In genomic region chr17:75147878-75148546, GRCh38 we compare ENCODE assay signal across 14 cellular contexts. TPM values are rescaled to one million over a fixed set of nuclear protein-coding genes. Genes with fewer than 3 reads are reported as not detected.
DNase-seq lines count a peak whose midpoint lies in the region; ATAC-seq and TF ChIP-seq lines count a peak whose summit lies in the region.
"Had no signal": no experiment of that assay in that cellular context is flagged by ENCODE, and none has a peak within 500 bp of the region (broad histone marks: within the 10 kb centered on the region; RNA-seq: fewer than 3 reads in every experiment).

No MANE protein-coding gene starts in this region.

- WGBS in endodermal cell (ENCODE audit: insufficient coverage in 1 of 2, insufficient read length in 1 of 2), 2 experiments, result 94 to 96% methylated on average over 6 of the region's 6 CpGs

- H3K9ac ChIP-seq in endodermal cell (ENCODE audit: extremely low read depth, low read length, poor library complexity, severe bottlenecking), result no peak overlapping the region

- no peak for DNase-seq in T-helper 2 cell treated with Interferon-gamma antibody and Interleukin-4, amounts not matched to agents 5 μg/mL and 100 μg/mL, for 36 hours (ENCODE audit: low spot score)
- DNase-seq in T-helper 2 cell (no peak), MV-4-11 (lab: John Stamatoyannopoulos, UW) (peak; percentile 64), endodermal cell (no peak), renal cortical epithelial cell (ENCODE audit: low read depth) (peak; percentile 77), NCI-H446 (lab: John Stamatoyannopoulos, UW) (no peak)
- no peak for DNase-seq in stimulated activated CD4-positive, alpha-beta T cell treated with anti-CD3 and anti-CD28 coated beads, Interleukin-2, amount 100 ng/mL, for 24 hours
- DNase-seq: caudate nucleus, DMS 273 treated with DMSO at 0.1 percent for 48 hours, naive B cell, substantia nigra had no signal

- peaks cover 25% of the 10 kb centered on the region for H3K4me1 Mint-ChIP-seq in T-helper 2 cell treated with Interferon-gamma antibody and Interleukin-4, amounts not matched to agents 5 μg/mL and 100 μg/mL, for 36 hours (ENCODE audit: low read depth)
- peaks cover 13% of the 10 kb centered on the region for H3K4me1 Mint-ChIP-seq in endodermal cell

- no peaks in the 10 kb centered on the region for H3K9me3 Mint-ChIP-seq in T-helper 2 cell treated with Interferon-gamma antibody and Interleukin-4, amounts not matched to agents 5 μg/mL and 100 μg/mL, for 36 hours
- no peaks in the 10 kb centered on the region for H3K9me3 Mint-ChIP-seq in endodermal cell
- H3K9me3 Mint-ChIP-seq: naive B cell, WTC11 had no signal

- H3K27me3 Mint-ChIP-seq in T-helper 2 cell treated with Interferon-gamma antibody and Interleukin-4, amounts not matched to agents 5 μg/mL and 100 μg/mL, for 36 hours (ENCODE audit: low read depth), result no peaks in the 10 kb centered on the region
- H3K27me3 Mint-ChIP-seq in endodermal cell (ENCODE audit: insufficient read depth), result no peaks in the 10 kb centered on the region
- H3K27me3 Mint-ChIP-seq: naive B cell had no signal

- H3K36me3 ChIP-seq in endodermal cell (ENCODE audit: control insufficient read depth, insufficient read depth, low read length), result peaks cover 65% of the 10 kb centered on the region

- H3K9me3 ChIP-seq in endodermal cell (ENCODE audit: control insufficient read depth, low read length), result no peaks in the 10 kb centered on the region

- H3K36me3 Mint-ChIP-seq in T-helper 2 cell treated with Interferon-gamma antibody and Interleukin-4, amounts not matched to agents 5 μg/mL and 100 μg/mL, for 36 hours (ENCODE audit: low read depth), result peaks cover 51% of the 10 kb centered on the region
- H3K36me3 Mint-ChIP-seq in endodermal cell (ENCODE audit: low read depth), result peaks cover 56% of the 10 kb centered on the region

- no peaks in the 10 kb centered on the region for H3K27me3 ChIP-seq in endodermal cell (ENCODE audit: control insufficient read depth, insufficient read depth, low read length, poor library complexity, severe bottlenecking)

- H3K27ac Mint-ChIP-seq in T-helper 2 cell treated with Interferon-gamma antibody and Interleukin-4, amounts not matched to agents 5 μg/mL and 100 μg/mL, for 36 hours, result peak overlapping the region; percentile 36
- peak overlapping the region; percentile 45 for H3K27ac Mint-ChIP-seq in endodermal cell

- no peak overlapping the region for H3K4me3 Mint-ChIP-seq in T-helper 2 cell treated with Interferon-gamma antibody and Interleukin-4, amounts not matched to agents 5 μg/mL and 100 μg/mL, for 36 hours
- no peak overlapping the region for H3K4me3 Mint-ChIP-seq in endodermal cell
- H3K4me3 Mint-ChIP-seq: naive B cell, WTC11 had no signal

- ATAC-seq in HG03432 (IDR thresholded peaks at IDR 0.05; ENCODE audit: unreplicated experiment), result no peak
- ATAC-seq: WTC11 had no signal

- no peak overlapping the region for H3K4me3 ChIP-seq in endodermal cell (ENCODE audit: low read length)
- H3K4me3 ChIP-seq: SK-N-MC had no signal

- H3K4me1 ChIP-seq in endodermal cell (ENCODE audit: control insufficient read depth, insufficient read depth, low read length), result no peaks in the 10 kb centered on the region

- no peak overlapping the region for H3K27ac ChIP-seq in endodermal cell (ENCODE audit: low read depth, low read length)
- H3K27ac ChIP-seq: SK-N-MC had no signal

- TF ChIP-seq CTCF in endodermal cell (conservative IDR thresholded peaks at IDR 0.05), result no peak

RNA-seq across cellular contexts. Expression of gene JPT1, which starts 6.3 kb away (rescaled TPM):
- 100 to 1,000 TPM; 148 to 156 TPM for total RNA-seq in endodermal cell
- polyA plus RNA-seq in endodermal cell (2013, experiment 1 of 2), result 352 TPM
- 339 TPM for polyA plus RNA-seq in endodermal cell (2013, experiment 2 of 2)
- 171 and 366 TPM in 2 replicates for total RNA-seq in renal cortical epithelial cell

RNA-seq across cellular contexts. Expression of gene NT5C, which starts 16.5 kb away (rescaled TPM):
- total RNA-seq in endodermal cell (10 to 100 TPM; 69.1 to 80.3 TPM), renal cortical epithelial cell (22.9 and 77.3 TPM in 2 replicates)
- polyA plus RNA-seq in endodermal cell (2013, experiment 1 of 2), result 71.1 TPM
- 57.0 TPM for polyA plus RNA-seq in endodermal cell (2013, experiment 2 of 2)

RNA-seq across cellular contexts. Expression of gene SUMO2, which starts 34.7 kb away (rescaled TPM):
- total RNA-seq in endodermal cell (100 to 1,000 TPM; 586 to 714 TPM), renal cortical epithelial cell (96.6 and 151 TPM in 2 replicates)
- polyA plus RNA-seq in endodermal cell (2013, experiment 1 of 2), result 640 TPM
- 584 TPM for polyA plus RNA-seq in endodermal cell (2013, experiment 2 of 2)

RNA-seq across cellular contexts. Expression of gene ARMC7, which starts 38.2 kb away (rescaled TPM):
- total RNA-seq in endodermal cell, result 10 to 100 TPM; 20.0 to 26.6 TPM
- polyA plus RNA-seq in endodermal cell (2013, experiment 1 of 2), result 14.0 TPM
- 12.3 TPM for polyA plus RNA-seq in endodermal cell (2013, experiment 2 of 2)
- 1.2 and 14.2 TPM in 2 replicates for total RNA-seq in renal cortical epithelial cell

RNA-seq across cellular contexts. Expression of gene NUP85, which starts 57.5 kb away (rescaled TPM):
- total RNA-seq in endodermal cell (100 to 1,000 TPM; 105 to 117 TPM), renal cortical epithelial cell (27.6 and 37.7 TPM in 2 replicates)
- 61.6 TPM for polyA plus RNA-seq in endodermal cell (2013, experiment 1 of 2)
- 57.0 TPM for polyA plus RNA-seq in endodermal cell (2013, experiment 2 of 2)

Comparison
In these comparisons a context has a peak if more than half of its experiments do, and no peak if none do; other contexts are left out.
1. DNase-seq: peak in MV-4-11 (single experiment) and renal cortical epithelial cell (single experiment); none in T-helper 2 cell treated with Interferon-gamma antibody and Interleukin-4, amounts not matched to agents 5 μg/mL and 100 μg/mL, for 36 hours (single experiment), T-helper 2 cell (0 of 5), endodermal cell (single experiment), NCI-H446 (0 of 2) and stimulated activated CD4-positive, alpha-beta T cell treated with anti-CD3 and anti-CD28 coated beads, Interleukin-2, amount 100 ng/mL, for 24 hours (0 of 2).